3 cellular contexts compared by ENCODE assay signal in genomic region chr2:163594572-163594971, GRCh38.
TF ChIP-seq lines count a peak whose summit lies in the region.

No MANE protein-coding gene starts in this region.

TF ChIP-seq in SK-N-SH, 30 proteins besides CTCF, POLR2A, EP300 and RAD21 (continued from another document):
- TF ChIP-seq CHD2 (IDR thresholded peaks at IDR 0.05; ENCODE audit: low read length, partially characterized antibody) (no peak), ZBTB33 (IDR thresholded peaks at IDR 0.05; ENCODE audit: borderline replicate concordance, low read depth) (no peak), FOSL2 (IDR thresholded peaks at IDR 0.05; ENCODE audit: borderline replicate concordance, low read depth) (no peak), USF2 (IDR thresholded peaks at IDR 0.05; ENCODE audit: borderline replicate concordance, low read depth, low read length) (no peak), TEAD4 (IDR thresholded peaks at IDR 0.05; ENCODE audit: borderline replicate concordance, insufficient read depth) (no peak), FOXM1 (IDR thresholded peaks at IDR 0.05; ENCODE audit: low read depth) (no peak), MXI1 (IDR thresholded peaks at IDR 0.05; ENCODE audit: low read depth, low read length) (no peak), RFX5 (IDR thresholded peaks at IDR 0.05; ENCODE audit: low read length) (no peak)

TF ChIP-seq in neural cell, 6 proteins besides CTCF, POLR2A, EP300 and RAD21 (continued from another document):
- TF ChIP-seq REST (IDR thresholded peaks at IDR 0.05; ENCODE audit: borderline replicate concordance) = no peak

TF ChIP-seq in WTC11, 78 proteins besides CTCF, POLR2A, EP300 and RAD21 (continued from another document):
- no peak for TF ChIP-seq ZNF532 (CRISPR knock-in tag; IDR thresholded peaks at IDR 0.05; ENCODE audit: borderline replicate concordance)
- TF ChIP-seq NFATC4 (CRISPR knock-in tag; IDR thresholded peaks at IDR 0.05) = no peak
